In genomic region chr1:27099904-27100796, GRCh38 we compare ENCODE assay signal across 8 cellular contexts. TPM values are rescaled to one million over a fixed set of nuclear protein-coding genes. Genes with fewer than 3 reads are reported as not detected.
DNase-seq lines count a peak whose midpoint lies in the region; ATAC-seq lines count a peak whose summit lies in the region.

No MANE protein-coding gene starts in this region.

- H3K27me3 Mint-ChIP-seq in activated naive CD8-positive, alpha-beta T cell treated with anti-CD3 and anti-CD28 coated beads for 36 hours: no peaks in the 10 kb centered on the region

- H3K9me3 Mint-ChIP-seq in activated naive CD8-positive, alpha-beta T cell treated with anti-CD3 and anti-CD28 coated beads for 36 hours: no peaks in the 10 kb centered on the region

- H3K9me3 ChIP-seq in HUES48 (ENCODE audit: control insufficient read depth, insufficient read depth, low read length) (no peaks in the 10 kb centered on the region), stomach smooth muscle (ENCODE audit: control insufficient read depth in 2 of 2, low read length in 2 of 2) (no peaks in the 10 kb centered on the region)

- H3K27ac ChIP-seq in HUES48 (ENCODE audit: low read depth, low read length) (peak overlapping the region; percentile 15), stomach smooth muscle (ENCODE audit: low read length) (peak overlapping the region; percentile 66)

- DNase-seq in activated naive CD8-positive, alpha-beta T cell treated with anti-CD3 and anti-CD28 coated beads for 36 hours: no peak
- DNase-seq in iPS-NIHi11 (ENCODE audit: low spot score): peak; percentile 46
- no peak for DNase-seq in occipital lobe (lab: John Stamatoyannopoulos, UW)
- no peak for DNase-seq in SW480 (ENCODE audit: low spot score)
- DNase-seq in NCI-H1092 treated with DMSO at 0.1 percent for 48 hours (lab: John Stamatoyannopoulos, UW): no peak

- H3K36me3 ChIP-seq in HUES48 (ENCODE audit: control insufficient read depth, insufficient read depth, low read length) (no peaks in the 10 kb centered on the region), stomach smooth muscle (ENCODE audit: control insufficient read depth in 2 of 2, insufficient read depth in 2 of 2, low read length in 2 of 2) (peaks cover 0 to 4% of the 10 kb centered on the region in 2 donors)

- H3K4me1 ChIP-seq in HUES48 (ENCODE audit: control insufficient read depth, insufficient read depth, low read length) (peaks cover 12% of the 10 kb centered on the region), stomach smooth muscle (ENCODE audit: control insufficient read depth, insufficient read depth, low read length) (peaks cover 29% of the 10 kb centered on the region)

- peaks cover 8% of the 10 kb centered on the region for H3K4me1 Mint-ChIP-seq in activated naive CD8-positive, alpha-beta T cell treated with anti-CD3 and anti-CD28 coated beads for 36 hours

- no peak overlapping the region for H3K9ac ChIP-seq in HUES48 (ENCODE audit: low read depth, low read length)
- H3K9ac ChIP-seq in stomach smooth muscle (ENCODE audit: low read length in 2 of 2): peak overlapping the region; percentile 6 to 29

- ATAC-seq in GM21576 (IDR thresholded peaks at IDR 0.05; ENCODE audit: unreplicated experiment): no peak

- H3K27me3 ChIP-seq in HUES48 (ENCODE audit: control insufficient read depth, insufficient read depth, low read length) (no peaks in the 10 kb centered on the region), stomach smooth muscle (ENCODE audit: control insufficient read depth in 1 of 2, insufficient read depth in 2 of 2, low read length in 2 of 2) (no peaks in the 10 kb centered on the region)

- no peak overlapping the region for H3K4me3 ChIP-seq in HUES48 (ENCODE audit: low read depth, low read length)
- no peak overlapping the region for H3K4me3 ChIP-seq in stomach smooth muscle (ENCODE audit: low read length in 2 of 2)

- peaks cover 7% of the 10 kb centered on the region for H3K36me3 Mint-ChIP-seq in activated naive CD8-positive, alpha-beta T cell treated with anti-CD3 and anti-CD28 coated beads for 36 hours

- H3K4me3 Mint-ChIP-seq in activated naive CD8-positive, alpha-beta T cell treated with anti-CD3 and anti-CD28 coated beads for 36 hours: no peak overlapping the region

- peak overlapping the region; percentile 9 for H3K27ac Mint-ChIP-seq in activated naive CD8-positive, alpha-beta T cell treated with anti-CD3 and anti-CD28 coated beads for 36 hours

RNA-seq across cellular contexts. Expression of gene SLC9A1, which starts 54.8 kb away (rescaled TPM):
- total RNA-seq in activated naive CD8-positive, alpha-beta T cell treated with anti-CD3 and anti-CD28 coated beads for 36 hours: 10 to 100 TPM; 19.8 to 22.4 TPM
- total RNA-seq in occipital lobe: 1.9 TPM
